8 cellular contexts compared by ENCODE assay signal in the genomic region with DNA sequence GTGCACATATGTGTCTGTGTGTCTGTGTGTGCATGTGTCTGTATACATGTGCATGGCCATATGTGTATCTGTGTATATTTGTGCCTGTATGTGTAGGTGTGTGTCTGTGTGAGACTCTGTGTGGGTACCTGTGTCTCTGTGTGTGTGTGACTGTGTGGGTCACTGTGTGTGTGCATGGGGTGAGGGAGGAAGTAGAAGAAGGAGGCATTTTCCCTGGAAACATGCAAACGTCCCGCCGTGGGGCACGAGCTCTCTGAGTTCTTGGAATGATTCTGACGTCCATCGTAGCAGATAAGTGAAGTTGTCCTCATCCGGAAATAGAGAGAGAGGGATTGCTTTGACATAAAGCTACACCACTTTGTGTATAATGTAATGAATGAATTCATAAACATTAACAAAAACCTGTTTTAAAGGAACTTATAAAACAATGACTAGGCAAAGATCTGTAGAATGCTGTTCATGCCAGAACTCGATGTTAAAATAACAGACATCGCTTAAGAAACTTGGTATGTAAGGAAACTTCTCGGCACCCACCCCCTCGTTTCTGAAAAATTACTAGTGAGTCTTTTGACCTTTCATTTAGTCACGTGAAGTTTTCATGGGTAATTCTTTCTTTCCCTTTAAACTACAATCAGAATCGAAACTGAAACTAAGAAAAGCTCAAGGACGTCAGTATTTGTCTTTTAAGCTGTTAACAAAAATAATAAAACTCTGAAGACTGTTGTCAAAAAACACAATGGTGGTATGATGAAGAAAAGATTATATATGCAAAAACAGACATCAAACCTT. TPM values are rescaled to one million over a fixed set of nuclear protein-coding genes. Genes with fewer than 3 reads are reported as not detected.
A peak's percentile ranks its signal among the peaks of the same experiment; 100 is the strongest.
DNase-seq lines count a peak whose midpoint lies in the region; ATAC-seq, FAIRE-seq and TF ChIP-seq lines count a peak whose summit lies in the region.

No MANE protein-coding gene starts in this region.

- TF ChIP-seq CTCF in Panc1 (IDR thresholded peaks at IDR 0.05), result no peak
- TF ChIP-seq CTCF in bronchial epithelial cell (IDR thresholded peaks at IDR 0.05; ENCODE audit: insufficient read depth, low read length, severe bottlenecking), result no peak
- TF ChIP-seq CTCF in lower leg skin (IDR thresholded peaks at IDR 0.05), result no peak

- no TSS peak for BruUV-seq in Panc1 (replicated peaks; lab: Mats Ljungman, UMichigan)

- no peak for FAIRE-seq in bronchial epithelial cell (lab: Jason Lieb, UNC)

- 1% methylated on average over 14 of the region's 14 CpGs for WGBS in lower leg skin, 2 donors

- H3K27me3 ChIP-seq in Panc1 (ENCODE audit: control insufficient read depth, insufficient read depth, low read length) (no peaks in the 10 kb centered on the region), bronchial epithelial cell (ENCODE audit: control insufficient read depth, insufficient read depth, low read length) (no peaks in the 10 kb centered on the region)

- no peak for TF ChIP-seq POLR2A in lower leg skin (IDR thresholded peaks at IDR 0.05)

- DNase-seq in activated CD4-positive, CD25-positive, alpha-beta regulatory T cell treated with anti-CD3 and anti-CD28 coated beads, Interleukin-2, amount 50 U/mL, for 16 hours (ENCODE audit: low read depth, low spot score), result peak; percentile 35
- no peak for DNase-seq in activated CD4-positive, CD25-positive, alpha-beta regulatory T cell treated with anti-CD3 and anti-CD28 coated beads, Interleukin-2, amount 50 U/mL, for 72 hours
- DNase-seq in Panc1 (ENCODE audit: low read depth, low spot score), result no peak
- peak; percentile 78 for DNase-seq in bronchial epithelial cell (ENCODE audit: low read depth)
- DNase-seq in lower leg skin (ENCODE audit: low spot score in 2 of 2), result no peak
- peak; percentile 63 for DNase-seq in stromal cell of bone marrow (ENCODE audit: low read depth)
- no peak for DNase-seq in NCI-H1092 (lab: John Stamatoyannopoulos, UW)

- H3K4me1 ChIP-seq in Panc1 (ENCODE audit: control insufficient read depth, insufficient read depth, low read length), result peaks cover 76% of the 10 kb centered on the region

- no peaks in the 10 kb centered on the region for H3K36me3 ChIP-seq in Panc1 (ENCODE audit: control insufficient read depth, insufficient read depth, low read length)
- H3K36me3 ChIP-seq in bronchial epithelial cell (ENCODE audit: control insufficient read depth, insufficient read depth, low read length), result no peaks in the 10 kb centered on the region

- ATAC-seq in Panc1, result no peak
- ATAC-seq in HG02759 (IDR thresholded peaks at IDR 0.05; ENCODE audit: unreplicated experiment), result no peak

- CTCF ChIA-PET in Panc1 (lab: Charles Lee), result interaction anchor here (0.7 kb wide), 1 partner anchor 302 kb away, joined by 3 read pairs; no protein-coding TSS in a partner anchor

- in situ Hi-C loops in Panc1 (cut with HindIII; ENCODE audit: low pct_unique_long_range_greater_than_20kb, low sequenced_read_pairs), result no loop called here

- no peaks in the 10 kb centered on the region for H3K9me3 ChIP-seq in Panc1 (ENCODE audit: control insufficient read depth, insufficient read depth, low read depth, low read length)

- intact Hi-C loops in Panc1 (cut with micrococcal nuclease; ENCODE audit: unreplicated experiment), result no loop called here
- intact Hi-C loops in lower leg skin (cut with DNase I; ENCODE audit: low total_unique reads), result no loop called here

- H3K27ac ChIP-seq in Panc1 (ENCODE audit: low read length), result peak overlapping the region; percentile 99

- POLR2A ChIA-PET in Panc1 (lab: Charles Lee), result interaction anchor here (0.7 to 1.2 kb wide), 2 partner anchors 24 to 230 kb away, joined by 3 to 8 read pairs; no protein-coding TSS in a partner anchor

- H3K4me3 ChIP-seq in Panc1 (ENCODE audit: low read depth in 2 of 2, low read length in 2 of 2) (peak overlapping the region; percentile 29 to 35), bronchial epithelial cell (ENCODE audit: low read depth, low read length) (peak overlapping the region; percentile 33), lower leg skin (ENCODE audit: low read depth, poor library complexity, severe bottlenecking) (peak overlapping the region; percentile 17)

RNA-seq across cellular contexts. Expression of a gene that starts 43.6 kb away (rescaled TPM):
- total RNA-seq in Panc1 (2021; ENCODE audit: unreplicated experiment) (177 TPM), bronchial epithelial cell (49.7 and 70.6 TPM in 2 replicates), lower leg skin (100 to 1,000 TPM; 127 to 533 (median 179) TPM)
- 108 TPM for polyA plus RNA-seq in Panc1 (2012; ENCODE audit: insufficient read length)

Comparison
In these comparisons a context has a peak if more than half of its experiments do, and no peak if none do; other contexts are left out.
1. DNase-seq: peak in activated CD4-positive, CD25-positive, alpha-beta regulatory T cell treated with anti-CD3 and anti-CD28 coated beads, Interleukin-2, amount 50 U/mL, for 16 hours (single experiment), bronchial epithelial cell (single experiment) and stromal cell of bone marrow (single experiment); none in activated CD4-positive, CD25-positive, alpha-beta regulatory T cell treated with anti-CD3 and anti-CD28 coated beads, Interleukin-2, amount 50 U/mL, for 72 hours (single experiment), Panc1 (single experiment), lower leg skin (0 of 2) and NCI-H1092 (single experiment).
2. Peak in every context shown above with its lines, with median percentiles within 50 percentile points of each other: H3K4me3 ChIP-seq.